In the genomic region with DNA sequence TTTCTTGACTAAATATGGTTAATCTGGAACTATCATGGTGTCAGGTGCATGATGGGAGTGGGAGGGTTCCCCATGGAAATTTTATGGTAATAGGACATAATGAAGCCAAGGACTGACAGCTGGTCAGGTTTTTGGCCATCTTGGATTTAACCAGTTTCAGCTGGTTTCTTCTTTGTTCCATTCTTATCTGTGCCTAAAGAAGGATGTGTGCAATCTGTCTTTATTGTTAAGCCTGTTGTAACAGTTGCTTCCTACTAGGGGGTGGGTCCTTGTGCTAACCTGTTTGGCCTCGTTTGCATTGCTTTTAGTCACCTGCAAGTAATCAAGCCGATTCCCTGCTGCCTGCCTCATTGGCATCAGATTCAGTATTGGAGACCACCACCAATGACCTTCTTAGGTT, we compare ENCODE assay signal across 21 cellular contexts.
"Had no signal": no experiment of that assay in that cellular context is flagged by ENCODE, and none has a peak within 500 bp of the region (broad histone marks: within the 10 kb centered on the region; RNA-seq: fewer than 3 reads in every experiment).

No MANE protein-coding gene starts in this region.

- H3K27ac ChIP-seq: esophagus squamous epithelium, gastroesophageal sphincter, left ventricle myocardium inferior, lower lobe of right lung, neutrophil, spleen, stomach had no signal

- ATAC-seq: gastroesophageal sphincter; lower lobe of right lung; natural killer cell treated with Interleukin-12 subunit alpha and Interleukin-12 subunit beta and Interleukin-15 and Interleukin-18, amount 100 ng/mL, for 72 hours; sciatic nerve had no signal

- H3K4me3 Mint-ChIP-seq: immature natural killer cell; memory B cell; mesothelial cell of epicardium; natural killer cell treated with Interleukin-12 subunit alpha and Interleukin-12 subunit beta and Interleukin-15 and Interleukin-18, amount 100 ng/mL, for 72 hours had no signal

- H3K27me3 ChIP-seq: esophagus squamous epithelium, gastroesophageal sphincter, neutrophil, spleen, stomach had no signal

- H3K9me3 ChIP-seq: esophagus squamous epithelium, gastroesophageal sphincter, left ventricle myocardium inferior, lower lobe of right lung, neutrophil, stomach had no signal

- DNase-seq: effector memory CD4-positive, alpha-beta T cell; esophagus squamous epithelium; foreskin fibroblast; immature natural killer cell; left ventricle myocardium inferior; lower lobe of right lung; posterior cingulate gyrus; spleen; stimulated activated CD4-positive, alpha-beta T cell treated with anti-CD3 and anti-CD28 coated beads, Interleukin-2, amount 100 ng/mL, for 24 hours; stimulated activated naive CD4-positive, alpha-beta T cell; stomach; substantia nigra; trophoblast cell had no signal

- H3K36me3 ChIP-seq: esophagus squamous epithelium, gastroesophageal sphincter, left ventricle myocardium inferior, lower lobe of right lung, neutrophil, spleen, stomach had no signal

- H3K4me1 Mint-ChIP-seq: immature natural killer cell, memory B cell, mesothelial cell of epicardium had no signal

- H3K27me3 Mint-ChIP-seq: natural killer cell treated with Interleukin-12 subunit alpha and Interleukin-12 subunit beta and Interleukin-15 and Interleukin-18, amount 100 ng/mL, for 72 hours had no signal

- H3K4me3 ChIP-seq: esophagus squamous epithelium, gastroesophageal sphincter, left ventricle myocardium inferior, lower lobe of right lung, spleen, stomach had no signal

- H3K4me1 ChIP-seq: esophagus squamous epithelium, gastroesophageal sphincter, left ventricle myocardium inferior, lower lobe of right lung, spleen, stomach had no signal

- H3K27ac Mint-ChIP-seq: immature natural killer cell; memory B cell; mesothelial cell of epicardium; natural killer cell treated with Interleukin-12 subunit alpha and Interleukin-12 subunit beta and Interleukin-15 and Interleukin-18, amount 100 ng/mL, for 72 hours had no signal

- FAIRE-seq: endometrium, keratinocyte had no signal

- H3K36me3 Mint-ChIP-seq: immature natural killer cell, memory B cell, mesothelial cell of epicardium had no signal
